24 cellular contexts compared by ENCODE assay signal in genomic region chr20:39333211-39333610, GRCh38.
"Had no signal": no experiment of that assay in that cellular context is flagged by ENCODE, and none has a peak within 500 bp of the region (broad histone marks: within the 10 kb centered on the region; RNA-seq: fewer than 3 reads in every experiment).

No MANE protein-coding gene starts in this region.

- H3K4me3 ChIP-seq: pancreas, prostate gland, right lobe of liver, sigmoid colon, stomach, thoracic aorta, thyroid gland, tibial nerve, upper lobe of left lung, vagina had no signal

- H3K9me3 ChIP-seq: neutrophil, pancreas, prostate gland, right lobe of liver, sigmoid colon, stomach, thoracic aorta, thyroid gland, tibial nerve, upper lobe of left lung, vagina had no signal

- ATAC-seq: natural killer cell treated with Interleukin-12 subunit alpha and Interleukin-12 subunit beta and Interleukin-15 and Interleukin-18, amount 100 ng/mL, for 72 hours; pancreas; right cardiac atrium; right lobe of liver; stimulated activated effector memory CD8-positive, alpha-beta T cell treated with anti-CD3 and anti-CD28 coated beads, Interleukin-12 subunit alpha, Interleukin-12 subunit beta, amount 100 ng/mL, for 72 hours; stimulated activated naive B cell treated with anti-CD40 and anti-IgM and Interleukin-4, amounts not matched to agents 10 μg/mL and 1 μg/mL and 100 μg/mL, for 72 hours had no signal

- H3K27ac ChIP-seq: neutrophil, pancreas, prostate gland, right lobe of liver, sigmoid colon, stomach, thoracic aorta, thyroid gland, tibial nerve, upper lobe of left lung, vagina had no signal

- H3K36me3 ChIP-seq: neutrophil, pancreas, prostate gland, right lobe of liver, sigmoid colon, stomach, thoracic aorta, thyroid gland, tibial nerve, upper lobe of left lung, vagina had no signal

- DNase-seq: nephron progenitor cell; nucleus accumbens; pancreas; right cardiac atrium; right lobe of liver; sigmoid colon; small intestine; stimulated activated CD4-positive, alpha-beta T cell treated with anti-CD3 and anti-CD28 coated beads, Interleukin-15, amount 100 ng/mL, for 24 hours; stimulated activated CD4-positive, alpha-beta T cell treated with anti-CD3 and anti-CD28 coated beads, Interleukin-2, amount 100 ng/mL, for 24 hours; stimulated activated CD4-positive, alpha-beta T cell treated with anti-CD3 and anti-CD28 coated beads, Interleukin-2, amount 100 ng/mL, for 48 hours; stimulated activated CD4-positive, alpha-beta T cell treated with anti-CD3 and anti-CD28 coated beads, Interleukin-4, amount 100 ng/mL, for 24 hours; stimulated activated naive B cell treated with anti-CD40 and anti-IgM and Interleukin-4, amounts not matched to agents 10 μg/mL and 1 μg/mL and 100 μg/mL, for 72 hours; stimulated activated naive CD4-positive, alpha-beta T cell treated with Interleukin-2 at 50 U/mL for 16 hours; stomach; thyroid gland; trophoblast cell; upper lobe of left lung had no signal
